Comparison of ENCODE assay signal across 1 cellular context in the genomic region with DNA sequence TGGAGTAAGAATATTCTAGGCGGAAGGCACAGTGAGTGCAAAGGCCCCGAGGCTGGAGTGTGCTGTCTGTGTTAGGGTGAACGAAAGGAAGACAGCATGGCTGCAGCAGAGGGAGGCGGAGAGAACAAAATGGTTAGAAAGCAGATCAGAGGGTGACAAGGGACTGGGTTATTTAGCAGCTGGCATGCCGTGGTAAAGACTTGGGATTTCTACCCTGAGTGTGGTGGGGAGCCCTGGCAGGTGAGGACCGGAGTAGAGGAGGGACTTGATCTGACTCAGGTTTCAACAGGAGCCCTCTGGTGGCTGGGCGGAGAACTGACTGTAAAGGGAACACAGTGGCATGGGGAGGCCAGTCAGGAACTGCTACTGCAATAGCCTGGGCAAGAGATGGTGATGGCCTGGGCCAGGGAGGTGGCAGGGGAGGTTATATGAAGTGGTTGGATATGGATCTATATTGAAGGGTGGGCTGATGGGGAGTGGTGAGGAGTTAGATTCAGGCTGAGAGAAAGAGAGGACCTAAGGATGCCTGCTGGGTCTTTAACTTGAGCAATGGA.
TF ChIP-seq lines count a peak whose summit lies in the region.

No MANE protein-coding gene starts in this region.

TF ChIP-seq in HEK293, 187 proteins besides CTCF, POLR2A, EP300 and RAD21 (continued from another document):
- TF ChIP-seq ZNF623 (tag by site-specific recombination; IDR thresholded peaks at IDR 0.05) (peak; percentile 96), ZNF658 (tag by site-specific recombination; IDR thresholded peaks at IDR 0.05) (no peak), ZNF132 (tag by site-specific recombination; IDR thresholded peaks at IDR 0.05; ENCODE audit: borderline replicate concordance) (no peak), ZNF24 (tag by site-specific recombination; IDR thresholded peaks at IDR 0.05) (0 out of 2 replicates have a peak, but pooled peaks have one; percentile 24), ZNF2 (tag by site-specific recombination; IDR thresholded peaks at IDR 0.05) (no peak; the same call in none of the 2 replicates), ZNF311 (tag by site-specific recombination; IDR thresholded peaks at IDR 0.05; ENCODE audit: borderline replicate concordance) (no peak), ZNF302 (tag by site-specific recombination; IDR thresholded peaks at IDR 0.05; ENCODE audit: low read depth) (no peak), ZNF624 (tag by site-specific recombination; IDR thresholded peaks at IDR 0.05) (no peak), ZNF10 (tag by site-specific recombination; IDR thresholded peaks at IDR 0.05) (no peak), KLF17 (tag by site-specific recombination; IDR thresholded peaks at IDR 0.05) (0 out of 2 replicates have a peak, but pooled peaks have one; percentile 17), ZBTB1 (tag by site-specific recombination; IDR thresholded peaks at IDR 0.05) (no peak), ZNF146 (tag by site-specific recombination; IDR thresholded peaks at IDR 0.05) (no peak), PRDM4 (tag by site-specific recombination; IDR thresholded peaks at IDR 0.05) (no peak), PRDM2 (tag by site-specific recombination; IDR thresholded peaks at IDR 0.05; ENCODE audit: borderline replicate concordance) (no peak), ZNF626 (tag by site-specific recombination; IDR thresholded peaks at IDR 0.05) (no peak), GFI1B (tag by site-specific recombination; IDR thresholded peaks at IDR 0.05) (no peak), ZSCAN16 (tag by site-specific recombination; IDR thresholded peaks at IDR 0.05) (0 out of 2 replicates have a peak, but pooled peaks have one; percentile 15), TRIM28 (IDR thresholded peaks at IDR 0.05; ENCODE audit: borderline replicate concordance, low read length) (no peak), ZNF571 (tag by site-specific recombination; IDR thresholded peaks at IDR 0.05) (no peak), ZNF155 (tag by site-specific recombination; IDR thresholded peaks at IDR 0.05) (no peak), ZNF785 (tag by site-specific recombination; IDR thresholded peaks at IDR 0.05) (no peak), ZNF776 (tag by site-specific recombination; IDR thresholded peaks at IDR 0.05; ENCODE audit: borderline replicate concordance) (no peak), IKZF3 (tag by site-specific recombination; IDR thresholded peaks at IDR 0.05) (no peak), ZNF654 (tag by site-specific recombination; IDR thresholded peaks at IDR 0.05; ENCODE audit: low read depth) (peak; percentile 55), ZNF830 (tag by site-specific recombination; IDR thresholded peaks at IDR 0.05; ENCODE audit: low read depth) (no peak), OVOL3 (tag by site-specific recombination; IDR thresholded peaks at IDR 0.05) (no peak), ZNF223 (tag by site-specific recombination; IDR thresholded peaks at IDR 0.05) (no peak), ZBTB6 (tag by site-specific recombination; IDR thresholded peaks at IDR 0.05) (no peak)
- TF ChIP-seq, protein P1, sequence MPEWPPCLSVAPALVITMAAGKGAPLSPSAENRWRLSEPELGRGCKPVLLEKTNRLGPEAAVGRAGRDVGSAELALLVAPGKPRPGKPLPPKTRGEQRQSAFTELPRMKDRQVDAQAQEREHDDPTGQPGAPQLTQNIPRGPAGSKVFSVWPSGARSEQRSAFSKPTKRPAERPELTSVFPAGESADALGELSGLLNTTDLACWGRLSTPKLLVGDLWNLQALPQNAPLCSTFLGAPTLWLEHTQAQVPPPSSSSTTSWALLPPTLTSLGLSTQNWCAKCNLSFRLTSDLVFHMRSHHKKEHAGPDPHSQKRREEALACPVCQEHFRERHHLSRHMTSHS (tag by site-specific recombination; IDR thresholded peaks at IDR 0.05): no peak
